1 cellular context compared by ENCODE assay signal in the genomic region with DNA sequence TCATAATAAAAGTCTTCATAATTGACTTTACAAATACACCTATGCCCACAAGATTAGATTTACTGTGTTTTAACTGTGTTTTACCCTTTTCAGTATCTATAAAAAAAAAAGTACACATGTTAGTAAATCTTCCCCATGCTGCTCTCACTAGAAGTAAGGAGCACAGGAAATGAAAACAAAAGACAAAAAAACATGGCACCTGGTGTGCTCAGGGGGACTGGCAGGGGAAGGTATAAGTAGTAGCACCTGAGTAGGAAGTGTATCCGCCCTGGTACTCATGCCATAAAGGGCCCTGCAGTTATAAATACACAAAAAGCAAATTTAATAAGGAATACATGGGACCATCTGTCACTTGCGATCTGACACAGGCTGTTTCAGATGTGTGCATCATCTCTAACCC.
TF ChIP-seq lines count a peak whose summit lies in the region.

No MANE protein-coding gene starts in this region.

TF ChIP-seq in WTC11, 78 proteins besides CTCF, POLR2A, EP300 and RAD21 (continued from another document):
- no peak for TF ChIP-seq ZSCAN18 (CRISPR knock-in tag; IDR thresholded peaks at IDR 0.05)
- no peak for TF ChIP-seq GRHL2 (CRISPR knock-in tag; IDR thresholded peaks at IDR 0.05; ENCODE audit: insufficient replicate concordance, severe bottlenecking)
- TF ChIP-seq SMAD4 (CRISPR knock-in tag; IDR thresholded peaks at IDR 0.05), result no peak
- TF ChIP-seq CREB1 (CRISPR knock-in tag; IDR thresholded peaks at IDR 0.05), result no peak
- TF ChIP-seq JUN (CRISPR knock-in tag; IDR thresholded peaks at IDR 0.05), result no peak
- no peak for TF ChIP-seq IRF2 (CRISPR knock-in tag; IDR thresholded peaks at IDR 0.05; ENCODE audit: borderline replicate concordance, low read depth)
- TF ChIP-seq PRRX2 (CRISPR knock-in tag; IDR thresholded peaks at IDR 0.05), result no peak
